ENCODE assay signal across 2 cellular contexts in genomic region chr14:54785111-54785777, GRCh38.
TF ChIP-seq lines count a peak whose summit lies in the region.

No MANE protein-coding gene starts in this region.

TF ChIP-seq in liver, 16 proteins besides CTCF, POLR2A, EP300 and RAD21 (continued from another document):
- TF ChIP-seq MAX (IDR thresholded peaks at IDR 0.05), result no peak

TF ChIP-seq in HEK293T, 16 proteins besides CTCF, POLR2A, EP300 and RAD21 (continued from another document):
- TF ChIP-seq PKNOX1 (IDR thresholded peaks at IDR 0.05) (no peak), FOXM1 (IDR thresholded peaks at IDR 0.05; ENCODE audit: borderline replicate concordance) (no peak)
